Comparison of ENCODE assay signal across 13 cellular contexts in the genomic region with DNA sequence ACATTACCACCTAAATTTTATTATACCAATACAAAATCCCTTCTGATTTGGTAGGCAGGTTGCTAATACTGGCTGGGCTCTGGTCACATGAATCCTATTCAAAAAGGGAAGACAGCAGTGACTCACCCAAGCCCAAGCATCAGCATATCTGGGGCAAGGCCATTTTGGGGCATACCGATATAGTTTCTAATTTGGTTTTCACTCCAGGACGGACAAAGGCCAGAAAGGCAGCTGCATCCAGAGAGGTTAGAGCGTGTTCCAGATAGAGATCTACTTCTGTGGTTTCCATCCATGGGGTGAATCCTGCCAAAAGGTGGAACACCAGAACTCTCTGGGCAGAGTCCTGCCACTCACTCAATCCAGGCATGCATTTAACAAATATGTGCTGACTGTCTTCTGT.
"Had no signal": no experiment of that assay in that cellular context is flagged by ENCODE, and none has a peak within 500 bp of the region (broad histone marks: within the 10 kb centered on the region; RNA-seq: fewer than 3 reads in every experiment).

No MANE protein-coding gene starts in this region.

- H3K4me3 Mint-ChIP-seq: activated CD8-positive, alpha-beta T cell treated with anti-CD3 and anti-CD28 coated beads for 36 hours; activated naive CD4-positive, alpha-beta T cell treated with anti-CD3 and anti-CD28 coated beads for 36 hours; activated naive CD8-positive, alpha-beta T cell treated with anti-CD3 and anti-CD28 coated beads, Interleukin-2, amount 50 U/mL, for 24 hours; mesothelial cell of epicardium had no signal

- H3K36me3 Mint-ChIP-seq: mesothelial cell of epicardium had no signal

- ATAC-seq: activated CD8-positive, alpha-beta T cell treated with anti-CD3 and anti-CD28 coated beads for 36 hours; activated naive CD8-positive, alpha-beta T cell treated with anti-CD3 and anti-CD28 coated beads, Interleukin-2, amount 50 U/mL, for 24 hours; left colon; lower lobe of right lung; sciatic nerve had no signal

- H3K36me3 ChIP-seq: lower lobe of right lung, ovary had no signal

- H3K9me3 ChIP-seq: lower lobe of right lung, ovary, spleen had no signal

- H3K27ac Mint-ChIP-seq: activated CD8-positive, alpha-beta T cell treated with anti-CD3 and anti-CD28 coated beads for 36 hours; activated naive CD4-positive, alpha-beta T cell treated with anti-CD3 and anti-CD28 coated beads for 36 hours; activated naive CD8-positive, alpha-beta T cell treated with anti-CD3 and anti-CD28 coated beads, Interleukin-2, amount 50 U/mL, for 24 hours; mesothelial cell of epicardium had no signal

- H3K27me3 Mint-ChIP-seq: activated CD8-positive, alpha-beta T cell treated with anti-CD3 and anti-CD28 coated beads for 36 hours; activated naive CD8-positive, alpha-beta T cell treated with anti-CD3 and anti-CD28 coated beads, Interleukin-2, amount 50 U/mL, for 24 hours had no signal

- H3K27ac ChIP-seq: lower lobe of right lung, ovary had no signal

- H3K27me3 ChIP-seq: dorsolateral prefrontal cortex, ovary, spleen had no signal

- H3K4me3 ChIP-seq: dorsolateral prefrontal cortex, lower lobe of right lung, ovary, spleen had no signal

- H3K9me3 Mint-ChIP-seq: activated CD8-positive, alpha-beta T cell treated with anti-CD3 and anti-CD28 coated beads for 36 hours; activated naive CD4-positive, alpha-beta T cell treated with anti-CD3 and anti-CD28 coated beads for 36 hours had no signal

- DNase-seq: activated CD4-positive, alpha-beta T cell treated with anti-CD3 and anti-CD28 coated beads for 1 hour; activated CD8-positive, alpha-beta T cell treated with anti-CD3 and anti-CD28 coated beads for 36 hours; activated naive CD4-positive, alpha-beta T cell treated with anti-CD3 and anti-CD28 coated beads for 36 hours; activated naive CD8-positive, alpha-beta T cell treated with anti-CD3 and anti-CD28 coated beads, Interleukin-2, amount 50 U/mL, for 24 hours; left colon; lower lobe of right lung; ovary; spleen; T-helper 1 cell; T1000 had no signal
